ENCODE assay signal across 18 cellular contexts in genomic region chr6:159718634-159719033, GRCh38. TPM values are rescaled to one million over a fixed set of nuclear protein-coding genes. Genes with fewer than 3 reads are reported as not detected.
A peak's percentile ranks its signal among the peaks of the same experiment; 100 is the strongest.
DNase-seq lines count a peak whose midpoint lies in the region; ATAC-seq and TF ChIP-seq lines count a peak whose summit lies in the region.
"Had no signal": no experiment of that assay in that cellular context is flagged by ENCODE, and none has a peak within 500 bp of the region (broad histone marks: within the 10 kb centered on the region; RNA-seq: fewer than 3 reads in every experiment).

No MANE protein-coding gene starts in this region.

- dilution Hi-C loops in mammary epithelial cell (cut with HindIII; ENCODE audit: low sequenced_read_pairs) = no loop called here

- TF ChIP-seq POLR2A in breast epithelium (IDR thresholded peaks at IDR 0.05) = no peak
- TF ChIP-seq POLR2A in upper lobe of left lung (IDR thresholded peaks at IDR 0.05) = no peak

- WGBS in mammary epithelial cell (ENCODE audit: low coverage, missing lambda C conversion rate) = 100% methylated on average over 3 of the region's 3 CpGs
- no CpG with 5 or more reads among the region's 3 CpGs for WGBS in mesendoderm (ENCODE audit: extremely low coverage, insufficient coverage, low lambda C conversion rate)
- WGBS in upper lobe of left lung, 2 donors = 68 to 74% methylated on average over 3 of the region's 3 CpGs

- DNase-seq in MCF 10A (ENCODE audit: unreplicated experiment) (no peak), mammary epithelial cell (no peak), breast epithelium (ENCODE audit: low spot score in 2 of 2) (no peak), mesendoderm (peak; percentile 64), SIG-M5 (lab: John Stamatoyannopoulos, UW) (no peak), midbrain (lab: John Stamatoyannopoulos, UW) (no peak), upper lobe of left lung (no peak)
- no peak for DNase-seq in activated naive CD4-positive, alpha-beta T cell treated with Interleukin-2 at 50 U/mL for 16 hours
- DNase-seq: GM23248, NCI-H1417, NCI-H1694 treated with DMSO at 0.1 percent for 48 hours, NCI-H2081 treated with DMSO at 0.1 percent for 48 hours, NCI-H446, NCI-H526 had no signal

- H3K23ac ChIP-seq in mesendoderm (ENCODE audit: low read length) = no peak overlapping the region

- H3K4ac ChIP-seq in mesendoderm (ENCODE audit: low read depth, low read length) = no peak overlapping the region

- peaks cover 50% of the 10 kb centered on the region for H3K4me1 Mint-ChIP-seq in MCF 10A (ENCODE audit: insufficient read depth, unreplicated experiment)
- H3K4me1 Mint-ChIP-seq: B cell had no signal

- TF ChIP-seq CTCF in MCF 10A (IDR thresholded peaks at IDR 0.05; ENCODE audit: unreplicated experiment) (no peak), mammary epithelial cell (conservative IDR thresholded peaks at IDR 0.05 in 1 of 2, IDR thresholded peaks at IDR 0.05 in 1 of 2; ENCODE audit: extremely low read depth in 1 of 2, insufficient read depth in 1 of 2, low read depth in 1 of 2, low read length in 2 of 2) (no peak), breast epithelium (IDR thresholded peaks at IDR 0.05) (no peak), upper lobe of left lung (IDR thresholded peaks at IDR 0.05) (no peak)

- intact Hi-C loops in MCF 10A (cut with micrococcal nuclease) (no loop called here), mammary epithelial cell (cut with micrococcal nuclease) (no loop called here), breast epithelium (cut with DNase I; ENCODE audit: low total_unique reads) (no loop called here)

- H3K27ac Mint-ChIP-seq in MCF 10A (ENCODE audit: low read depth, unreplicated experiment) = peak overlapping the region; percentile 51
- H3K27ac Mint-ChIP-seq: B cell had no signal

- H2AFZ ChIP-seq in mammary epithelial cell (ENCODE audit: low read depth, low read length) = no peak overlapping the region
- H2AFZ ChIP-seq: GM23248 had no signal

- no peak overlapping the region for H3K4me2 ChIP-seq in mammary epithelial cell (ENCODE audit: insufficient read depth, low read depth, low read length)
- no peak overlapping the region for H3K4me2 ChIP-seq in mesendoderm (ENCODE audit: low read length)
- H3K4me2 ChIP-seq: KMS-11 had no signal

- no peak for ATAC-seq in upper lobe of left lung (ENCODE audit: low FRiP score in 2 of 2)
- ATAC-seq: Right ventricle myocardium inferior had no signal

- H3K9me3 Mint-ChIP-seq in MCF 10A (ENCODE audit: unreplicated experiment) = no peaks in the 10 kb centered on the region

- H4K8ac ChIP-seq in mesendoderm (ENCODE audit: low read depth, low read length) = no peak overlapping the region

- H3K56ac ChIP-seq in mesendoderm (ENCODE audit: low read length) = no peak overlapping the region

- BruUV-seq in MCF 10A (replicated peaks; lab: Mats Ljungman, UMichigan) (no TSS peak), mammary epithelial cell (replicated peaks; lab: Mats Ljungman, UMichigan) (no TSS peak)

- POLR2A ChIA-PET in MCF 10A (lab: Yijun Ruan, JAX) = interaction anchor here (0.7 to 18.8 kb wide), 6 partner anchors 9 to 71 kb away, joined by 3 to 877 read pairs (median 24); partner anchors contain the start of genes MRPL18, SOD2, TCP1 and WTAP

- CTCF ChIA-PET in MCF 10A (lab: Yijun Ruan, JAX) (interaction anchor here (0.6 to 4.0 kb wide), 3 partner anchors 18 to 611 kb away, joined by 3 to 27 read pairs (median 4); no protein-coding TSS in a partner anchor), mammary epithelial cell (lab: Charles Lee; ENCODE audit: low non-redundant PET) (no interaction called here)

- H4K5ac ChIP-seq in mesendoderm (ENCODE audit: low read length) = no peak overlapping the region

- peaks cover 13% of the 10 kb centered on the region for H3K36me3 Mint-ChIP-seq in MCF 10A (ENCODE audit: insufficient read depth, unreplicated experiment)

- no peaks in the 10 kb centered on the region for H3K9me3 ChIP-seq in mammary epithelial cell (replicated peaks; ENCODE audit: insufficient read depth, low read length)
- no peaks in the 10 kb centered on the region for H3K9me3 ChIP-seq in breast epithelium
- no peaks in the 10 kb centered on the region for H3K9me3 ChIP-seq in upper lobe of left lung
- H3K9me3 ChIP-seq: HAP-1 had no signal

- H3K27me3 ChIP-seq in mammary epithelial cell (ENCODE audit: insufficient read depth, low read length) (no peaks in the 10 kb centered on the region), breast epithelium (no peaks in the 10 kb centered on the region), mesendoderm (ENCODE audit: insufficient read depth, low read length, poor library complexity) (no peaks in the 10 kb centered on the region), upper lobe of left lung (no peaks in the 10 kb centered on the region)

- no peak overlapping the region for H3K4me3 ChIP-seq in mammary epithelial cell (replicated peaks in 1 of 3; ENCODE audit: insufficient read depth in 1 of 3, low read depth in 2 of 3, low read length in 3 of 3)
- no peak overlapping the region for H3K4me3 ChIP-seq in breast epithelium
- no peak overlapping the region for H3K4me3 ChIP-seq in mesendoderm (ENCODE audit: low read length)
- H3K4me3 ChIP-seq in upper lobe of left lung = no peak overlapping the region
- H3K4me3 ChIP-seq: GM23248, HAP-1 had no signal

- H4K20me1 ChIP-seq in mammary epithelial cell (ENCODE audit: insufficient read depth, low read length) = no peaks in the 10 kb centered on the region

- no peak overlapping the region for H2BK5ac ChIP-seq in mesendoderm (ENCODE audit: low read length)

- in situ Hi-C loops in mammary epithelial cell (cut with MboI; ENCODE audit: low sequenced_read_pairs in 2 of 2) = no loop called here

- no peaks in the 10 kb centered on the region for H3K27me3 Mint-ChIP-seq in MCF 10A (ENCODE audit: insufficient read depth, unreplicated experiment)
- H3K27me3 Mint-ChIP-seq: B cell had no signal

- H3K18ac ChIP-seq in mesendoderm (ENCODE audit: low read length) = no peak overlapping the region

- no peak overlapping the region for H3K4me3 Mint-ChIP-seq in MCF 10A (ENCODE audit: unreplicated experiment)
- H3K4me3 Mint-ChIP-seq: B cell had no signal

- H2BK15ac ChIP-seq in mesendoderm (replicated peaks; ENCODE audit: low read depth) = no peak overlapping the region

- peaks cover 2% of the 10 kb centered on the region for H3K36me3 ChIP-seq in mammary epithelial cell (ENCODE audit: insufficient read depth, low read length)
- H3K36me3 ChIP-seq in breast epithelium = no peaks in the 10 kb centered on the region
- H3K36me3 ChIP-seq in mesendoderm (ENCODE audit: control insufficient read depth, insufficient read depth, low read length) = peaks cover 1% of the 10 kb centered on the region
- no peaks in the 10 kb centered on the region for H3K36me3 ChIP-seq in upper lobe of left lung

- no peak overlapping the region for H3K27ac ChIP-seq in mammary epithelial cell (ENCODE audit: insufficient read depth, low read depth, low read length)
- H3K27ac ChIP-seq in breast epithelium = peak overlapping the region; percentile 68 to 88
- no peak overlapping the region for H3K27ac ChIP-seq in mesendoderm (ENCODE audit: low read depth, low read length)
- no peak overlapping the region for H3K27ac ChIP-seq in upper lobe of left lung
- H3K27ac ChIP-seq: KMS-11 had no signal

- peaks cover 27% of the 10 kb centered on the region for H3K79me2 ChIP-seq in mammary epithelial cell (ENCODE audit: insufficient read depth, low read length)
- peaks cover 8% of the 10 kb centered on the region for H3K79me2 ChIP-seq in mesendoderm (ENCODE audit: control insufficient read depth, insufficient read depth, low read length)

- no peak overlapping the region for H3K9ac ChIP-seq in mammary epithelial cell (ENCODE audit: insufficient read depth, low read length)
- no peak overlapping the region for H3K9ac ChIP-seq in mesendoderm (ENCODE audit: low read length)
- H3K9ac ChIP-seq: GM23248, KMS-11 had no signal

- H3K79me1 ChIP-seq in mesendoderm (ENCODE audit: low read length) = peaks cover 6% of the 10 kb centered on the region

- no peak for TF ChIP-seq EP300 in upper lobe of left lung (IDR thresholded peaks at IDR 0.05)

- H3K4me1 ChIP-seq in mammary epithelial cell (ENCODE audit: insufficient read depth, low read length) = peaks cover 16% of the 10 kb centered on the region
- H3K4me1 ChIP-seq in breast epithelium = peaks cover 6 to 15% of the 10 kb centered on the region in 2 donors
- H3K4me1 ChIP-seq in mesendoderm (ENCODE audit: control insufficient read depth, low read depth, low read length) = no peaks in the 10 kb centered on the region
- peaks cover 23 to 29% (median 28%) of the 10 kb centered on the region in 4 donors for H3K4me1 ChIP-seq in upper lobe of left lung

- H2BK120ac ChIP-seq in mesendoderm (ENCODE audit: low read depth, low read length) = no peak overlapping the region

- H2AK5ac ChIP-seq in mesendoderm (ENCODE audit: low read length) = no peak overlapping the region

RNA-seq across cellular contexts. Expression of gene WTAP, which starts 8.7 kb away (rescaled TPM):
- total RNA-seq in MCF 10A (2022) (116 and 142 TPM in 2 replicates), mammary epithelial cell (10 to 100 TPM; 64.5 to 92.0 TPM), breast epithelium (100 to 1,000 TPM; 115 to 153 (median 116) TPM), upper lobe of left lung (100 to 1,000 TPM in 2 of 6 donors, 10 to 100 TPM in 4; 67.0 to 123 (median 90.6) TPM)
- 22.3 TPM for polyA plus RNA-seq in mammary epithelial cell
- 34.2 TPM for polyA minus RNA-seq in mammary epithelial cell
- polyA plus RNA-seq in mesendoderm (2013, experiment 1 of 2) = 107 TPM
- polyA plus RNA-seq in mesendoderm (2013, experiment 2 of 2) = 107 TPM

RNA-seq across cellular contexts. Expression of gene SOD2, which starts 25.6 kb away (rescaled TPM):
- total RNA-seq in MCF 10A (2022) (424 and 600 TPM in 2 replicates), mammary epithelial cell (100 to 1,000 TPM; 105 to 145 TPM), breast epithelium (1,000 to 10,000 TPM in 2 of 3 donors, 100 to 1,000 TPM in 1; 999 to 1,273 (median 1,163) TPM), upper lobe of left lung (100 to 1,000 TPM; 116 to 478 (median 295) TPM)
- polyA plus RNA-seq in mammary epithelial cell = 51.3 TPM
- 77.2 TPM for polyA minus RNA-seq in mammary epithelial cell
- 43.4 TPM for polyA plus RNA-seq in mesendoderm (2013, experiment 1 of 2)
- polyA plus RNA-seq in mesendoderm (2013, experiment 2 of 2) = 43.4 TPM

RNA-seq across cellular contexts. Expression of gene ACAT2, which starts 43.2 kb away (rescaled TPM):
- total RNA-seq in MCF 10A (2022) (13.4 and 46.0 TPM in 2 replicates), mammary epithelial cell (100 to 1,000 TPM in 1 of 2 donors, 10 to 100 TPM in 1; 39.3 to 235 TPM), breast epithelium (10 to 100 TPM in 2 of 3 donors, 1 to 10 TPM in 1; 9.4 to 10.5 (median 10.1) TPM), upper lobe of left lung (10 to 100 TPM in 4 of 6 donors, 1 to 10 TPM in 2; 5.2 to 62.5 (median 30.5) TPM)
- polyA plus RNA-seq in mammary epithelial cell = 102 TPM
- polyA minus RNA-seq in mammary epithelial cell = 81.8 TPM
- 155 TPM for polyA plus RNA-seq in mesendoderm (2013, experiment 1 of 2)
- 160 TPM for polyA plus RNA-seq in mesendoderm (2013, experiment 2 of 2)

Comparison
In these comparisons a context has a peak if more than half of its experiments do, and no peak if none do; other contexts are left out.
1. H3K27ac ChIP-seq: peak in breast epithelium (2 of 2); none in mammary epithelial cell (single experiment), mesendoderm (single experiment) and upper lobe of left lung (0 of 4).